ENCODE assay signal across 8 cellular contexts in the genomic region with DNA sequence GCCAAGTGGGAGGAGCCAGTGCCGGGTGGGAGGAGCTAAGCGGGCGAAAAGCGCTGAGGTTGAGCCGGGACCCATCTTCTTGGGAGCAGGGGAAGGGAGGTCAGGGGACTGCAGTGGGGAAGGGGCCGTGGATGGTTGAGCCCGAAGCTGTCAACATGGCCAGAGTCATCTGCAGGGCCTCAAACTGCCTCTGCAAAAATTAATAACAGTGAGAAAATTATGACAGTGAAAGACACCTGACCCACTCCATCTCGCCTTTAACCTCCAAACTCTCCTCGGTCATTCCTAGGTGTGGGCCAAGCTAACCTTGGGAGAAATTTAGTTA. TPM values are rescaled to one million over a fixed set of nuclear protein-coding genes. Genes with fewer than 3 reads are reported as not detected.
DNase-seq lines count a peak whose midpoint lies in the region; ATAC-seq and TF ChIP-seq lines count a peak whose summit lies in the region.

No MANE protein-coding gene starts in this region.

- in situ Hi-C loops in GM23248 (cut with MboI): no loop called here

- H3K4me1 ChIP-seq in GM23248 (ENCODE audit: insufficient read depth): no peaks in the 10 kb centered on the region; the same call in 1 of the 2 replicates
- H3K4me1 ChIP-seq in hepatocyte (ENCODE audit: insufficient read depth): peaks cover 8% of the 10 kb centered on the region

- H3K9me3 ChIP-seq in GM23248 (ENCODE audit: low read depth): no peaks in the 10 kb centered on the region
- H3K9me3 ChIP-seq in hepatocyte (ENCODE audit: low read depth): no peaks in the 10 kb centered on the region

- H3K4me2 ChIP-seq in GM23248 (ENCODE audit: unreplicated experiment): peak overlapping the region; percentile 61
- peak overlapping the region; percentile 76 for H3K4me2 ChIP-seq in hepatocyte

- TF ChIP-seq CTCF in hepatocyte (IDR thresholded peaks at IDR 0.05; ENCODE audit: poor library complexity): no peak

- H3K79me2 ChIP-seq in GM23248 (ENCODE audit: insufficient read depth) (no peaks in the 10 kb centered on the region), hepatocyte (no peaks in the 10 kb centered on the region)

- peak overlapping the region; percentile 87 for H2AFZ ChIP-seq in GM23248
- peak overlapping the region; percentile 57 for H2AFZ ChIP-seq in hepatocyte

- H3K9me2 ChIP-seq in GM23248 (ENCODE audit: insufficient read depth) (no peaks in the 10 kb centered on the region), hepatocyte (replicated peaks; ENCODE audit: insufficient read depth) (no peaks in the 10 kb centered on the region)

- 18% methylated on average over 9 of the region's 9 CpGs for WGBS in GM23248 (ENCODE audit: low coverage in 1 of 2, low lambda C conversion rate in 2 of 2, missing lambda C conversion rate in 2 of 2), 2 experiments
- 29% methylated on average over 7 of the region's 9 CpGs for WGBS in hepatocyte (ENCODE audit: low lambda C conversion rate, missing lambda C conversion rate)

- ATAC-seq in HG02884 (IDR thresholded peaks at IDR 0.05; ENCODE audit: unreplicated experiment): no peak

- no peaks in the 10 kb centered on the region for H4K20me1 ChIP-seq in GM23248 (ENCODE audit: insufficient read depth)
- H4K20me1 ChIP-seq in hepatocyte (ENCODE audit: insufficient read depth, poor library complexity, severe bottlenecking): no peaks in the 10 kb centered on the region

- no peaks in the 10 kb centered on the region for H3K36me3 ChIP-seq in GM23248 (ENCODE audit: low read depth)
- H3K36me3 ChIP-seq in hepatocyte (replicated peaks; ENCODE audit: insufficient read depth, low read depth): no peaks in the 10 kb centered on the region

- H3K4me3 ChIP-seq in GM23248: peak overlapping the region; percentile 75
- peak overlapping the region; percentile 37 for H3K4me3 ChIP-seq in hepatocyte

- peak overlapping the region; percentile 76 for H3K27ac ChIP-seq in GM23248
- peak overlapping the region; percentile 84 for H3K27ac ChIP-seq in hepatocyte

- DNase-seq in GM23248: no peak
- DNase-seq in activated CD4-positive, alpha-beta T cell treated with anti-CD3 and anti-CD28 coated beads, Interleukin-2, amount 50 U/mL, for 1 hour: peak; percentile 59
- DNase-seq in hepatocyte (ENCODE audit: low spot score): no peak
- DNase-seq in stimulated activated CD4-positive, alpha-beta T cell treated with anti-CD3 and anti-CD28 coated beads, Interleukin-2, amount 100 ng/mL, for 48 hours: peak; percentile 80 to 83
- no peak for DNase-seq in LoVo (ENCODE audit: low spot score)
- DNase-seq in KG1 (lab: John Stamatoyannopoulos, UW): no peak
- DNase-seq in NOMO-1 treated with DMSO at 0.1 percent for 48 hours (lab: John Stamatoyannopoulos, UW; ENCODE audit: unreplicated experiment): no peak

- no peaks in the 10 kb centered on the region for H3K27me3 ChIP-seq in GM23248 (replicated peaks; ENCODE audit: insufficient read depth)
- no peaks in the 10 kb centered on the region for H3K27me3 ChIP-seq in hepatocyte

- peaks cover 7% of the 10 kb centered on the region; the same call in 1 of the 2 replicates for H3F3A ChIP-seq in GM23248 (ENCODE audit: insufficient read depth)

- H3K9ac ChIP-seq in GM23248: peak overlapping the region; percentile 82

RNA-seq across cellular contexts. Expression of gene ZNF557, which starts 30.1 kb away (rescaled TPM):
- total RNA-seq in GM23248 (2014; rRNA removed; shearing (Covaris generic)): 9.4 and 13.8 TPM in 2 replicates
- polyA plus RNA-seq in GM23248 (2016; fragmentation: Nextera tagmentation; extraction: Ambion mirVana) (4.6 and 4.7 TPM in 2 replicates), hepatocyte (3.4 and 3.5 TPM in 2 replicates)
- total RNA-seq in hepatocyte: 8.3 and 9.5 TPM in 2 replicates

RNA-seq across cellular contexts. Expression of gene MBD3L3, which starts 41.1 kb away (rescaled TPM):
- not detected in 2 replicates for total RNA-seq in GM23248 (2014; rRNA removed; shearing (Covaris generic))
- polyA plus RNA-seq in GM23248 (2016; fragmentation: Nextera tagmentation; extraction: Ambion mirVana) (not detected in 2 replicates), hepatocyte (not detected in 2 replicates)
- total RNA-seq in hepatocyte: not detected in 2 replicates

RNA-seq across cellular contexts. Expression of gene MBD3L2, which starts 50.4 kb away (rescaled TPM):
- not detected in 2 replicates for total RNA-seq in GM23248 (2014; rRNA removed; shearing (Covaris generic))
- polyA plus RNA-seq in GM23248 (2016; fragmentation: Nextera tagmentation; extraction: Ambion mirVana) (not detected in 2 replicates), hepatocyte (not detected in 2 replicates)
- total RNA-seq in hepatocyte: not detected in 2 replicates

RNA-seq across cellular contexts. Expression of gene MBD3L4, which starts 59.6 kb away (rescaled TPM):
- total RNA-seq in GM23248 (2014; rRNA removed; shearing (Covaris generic)): not detected in 2 replicates
- polyA plus RNA-seq in GM23248 (2016; fragmentation: Nextera tagmentation; extraction: Ambion mirVana) (not detected in 2 replicates), hepatocyte (not detected in 2 replicates)
- not detected in 2 replicates for total RNA-seq in hepatocyte

Comparison
In these comparisons a context has a peak if more than half of its experiments do, and no peak if none do; other contexts are left out.
1. DNase-seq: peak in activated CD4-positive, alpha-beta T cell treated with anti-CD3 and anti-CD28 coated beads, Interleukin-2, amount 50 U/mL, for 1 hour (single experiment) and stimulated activated CD4-positive, alpha-beta T cell treated with anti-CD3 and anti-CD28 coated beads, Interleukin-2, amount 100 ng/mL, for 48 hours (2 of 2); none in GM23248 (single experiment), hepatocyte (single experiment), LoVo (single experiment), KG1 (single experiment) and NOMO-1 treated with DMSO at 0.1 percent for 48 hours (single experiment).